In the genomic region with DNA sequence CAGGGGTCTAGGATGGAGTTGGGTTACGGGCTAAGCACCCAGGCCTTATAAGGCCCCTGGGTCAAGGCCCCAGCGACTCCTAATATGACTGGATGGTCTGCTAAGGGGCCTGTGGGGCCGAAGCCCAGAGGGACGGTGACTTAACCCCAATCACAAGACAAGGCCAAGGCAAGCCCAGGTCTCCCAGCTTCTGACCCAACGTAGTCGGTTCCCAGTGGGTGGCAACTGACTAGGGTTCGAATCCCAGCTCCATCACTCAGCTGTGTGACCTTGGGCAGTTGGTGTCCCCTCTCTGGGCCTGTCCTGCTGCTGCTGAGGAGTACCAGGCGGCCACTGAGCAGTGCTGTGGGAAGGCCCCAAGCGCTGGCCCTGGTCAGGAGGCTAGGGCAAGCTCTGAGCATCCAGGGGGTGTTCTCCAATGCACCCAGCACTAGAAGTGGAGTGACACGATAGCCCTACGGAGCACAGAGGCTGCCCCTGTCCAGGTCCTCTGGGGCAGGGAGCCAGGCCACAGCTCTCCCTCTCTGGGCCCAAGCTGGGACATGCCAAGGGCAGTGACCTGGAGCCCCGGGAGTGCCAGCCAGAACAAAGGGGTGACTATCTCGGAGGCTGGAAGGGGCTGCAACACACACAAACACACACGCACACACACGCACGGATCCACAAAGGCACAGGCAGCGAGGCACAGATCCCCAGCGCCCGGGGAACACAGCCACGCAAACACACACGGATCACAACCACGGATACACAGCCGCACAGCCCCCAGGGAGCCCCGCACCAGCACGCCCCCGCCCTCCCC, we compare ENCODE assay signal across 9 cellular contexts. TPM values are rescaled to one million over a fixed set of nuclear protein-coding genes. Genes with fewer than 3 reads are reported as not detected.
DNase-seq lines count a peak whose midpoint lies in the region; ATAC-seq and TF ChIP-seq lines count a peak whose summit lies in the region.
"Had no signal": no experiment of that assay in that cellular context is flagged by ENCODE, and none has a peak within 500 bp of the region (broad histone marks: within the 10 kb centered on the region; RNA-seq: fewer than 3 reads in every experiment).

No MANE protein-coding gene starts in this region.

- H3K4me3 Mint-ChIP-seq in activated T-cell treated with anti-CD3 and anti-CD28 coated beads, Interleukin-2, amount 50 U/mL, for 24 hours: peak overlapping the region; percentile 55

- peak overlapping the region; percentile 54 for H3K18ac ChIP-seq in mesendoderm (ENCODE audit: low read length)

- no peaks in the 10 kb centered on the region for H3K79me2 ChIP-seq in mesendoderm (ENCODE audit: control insufficient read depth, insufficient read depth, low read length)

- H3K27me3 Mint-ChIP-seq in activated T-cell treated with anti-CD3 and anti-CD28 coated beads, Interleukin-2, amount 50 U/mL, for 24 hours: peaks cover 6% of the 10 kb centered on the region

- no peak overlapping the region for H3K4ac ChIP-seq in mesendoderm (ENCODE audit: low read depth, low read length)

- H3K23ac ChIP-seq in mesendoderm (ENCODE audit: low read length): peak overlapping the region; percentile 98

- H3K4me1 ChIP-seq in mesendoderm (ENCODE audit: control insufficient read depth, low read depth, low read length) (no peaks in the 10 kb centered on the region), upper lobe of right lung (peaks cover 37% of the 10 kb centered on the region)

- intact Hi-C loops in dorsolateral prefrontal cortex (cut with DNase I): loop anchor here in 1 of 2 donors (5.0 kb wide), 1 partner anchor 40 kb away; a partner anchor contains a TSS
- intact Hi-C loops in upper lobe of right lung (cut with DNase I): no loop called here

- no peaks in the 10 kb centered on the region for H3K9me3 Mint-ChIP-seq in activated T-cell treated with anti-CD3 and anti-CD28 coated beads, Interleukin-2, amount 50 U/mL, for 24 hours

- peak overlapping the region; percentile 0 for H4K8ac ChIP-seq in mesendoderm (ENCODE audit: low read depth, low read length)

- H2BK15ac ChIP-seq in mesendoderm (replicated peaks; ENCODE audit: low read depth): no peak overlapping the region

- no peaks in the 10 kb centered on the region for H3K36me3 Mint-ChIP-seq in activated T-cell treated with anti-CD3 and anti-CD28 coated beads, Interleukin-2, amount 50 U/mL, for 24 hours (ENCODE audit: low read depth)

- no peak for DNase-seq in activated T-cell treated with anti-CD3 and anti-CD28 coated beads, Interleukin-2, amount 50 U/mL, for 24 hours
- DNase-seq in activated T-cell treated with anti-CD3 and anti-CD28 coated beads, Interleukin-2, amount 50 U/mL, for 1 hour: no peak
- DNase-seq in dorsolateral prefrontal cortex: peak in 3 of 10 donors; percentile 31 to 67 (median 48)
- DNase-seq in mesendoderm: no peak
- no peak for DNase-seq in upper lobe of right lung
- DNase-seq in SIG-M5 treated with dmso at 0.1 percent for 504 hours (lab: John Stamatoyannopoulos, UW; ENCODE audit: unreplicated experiment): no peak
- DNase-seq in stimulated activated naive CD4-positive, alpha-beta T cell treated with Interleukin-2 at 50 U/mL for 16 hours (lab: John Stamatoyannopoulos, UW): no peak
- DNase-seq: Karpas-422 had no signal

- H3K4me1 Mint-ChIP-seq in activated T-cell treated with anti-CD3 and anti-CD28 coated beads, Interleukin-2, amount 50 U/mL, for 24 hours (ENCODE audit: low read depth): peaks cover 10% of the 10 kb centered on the region

- peak overlapping the region; percentile 78 for H3K4me2 ChIP-seq in mesendoderm (ENCODE audit: low read length)

- no peak for TF ChIP-seq CTCF in dorsolateral prefrontal cortex (IDR thresholded peaks at IDR 0.05 in 54 of 56, conservative IDR thresholded peaks at IDR 0.05 in 2 of 56; ENCODE audit: low read depth in 1 of 56, partially characterized antibody in 56 of 56)
- TF ChIP-seq CTCF in upper lobe of right lung (IDR thresholded peaks at IDR 0.05): no peak

- H3K36me3 ChIP-seq in mesendoderm (ENCODE audit: control insufficient read depth, insufficient read depth, low read length) (no peaks in the 10 kb centered on the region), upper lobe of right lung (peaks cover 15% of the 10 kb centered on the region)

- peak overlapping the region; percentile 38 for H2AK5ac ChIP-seq in mesendoderm (ENCODE audit: low read length)

- ATAC-seq in upper lobe of right lung: peak; percentile 17
- ATAC-seq in HG03565 (IDR thresholded peaks at IDR 0.05; ENCODE audit: unreplicated experiment): no peak

- peak overlapping the region; percentile 95 for H3K56ac ChIP-seq in mesendoderm (ENCODE audit: low read length)

- H3K9ac ChIP-seq in mesendoderm (ENCODE audit: low read length): peak overlapping the region; percentile 87

- H3K79me1 ChIP-seq in mesendoderm (ENCODE audit: low read length): no peaks in the 10 kb centered on the region

- H3K27ac Mint-ChIP-seq in activated T-cell treated with anti-CD3 and anti-CD28 coated beads, Interleukin-2, amount 50 U/mL, for 24 hours: peak overlapping the region; percentile 23

- H3K4me3 ChIP-seq in dorsolateral prefrontal cortex (peak overlapping the region; percentile 57 to 85 (median 73)), mesendoderm (ENCODE audit: low read length) (peak overlapping the region; percentile 26), upper lobe of right lung (peak overlapping the region; percentile 59)

- no peaks in the 10 kb centered on the region for H3K9me3 ChIP-seq in upper lobe of right lung

- H2BK5ac ChIP-seq in mesendoderm (ENCODE audit: low read length): no peak overlapping the region

- no peak overlapping the region for H2BK120ac ChIP-seq in mesendoderm (ENCODE audit: low read depth, low read length)

- no peak overlapping the region for H4K5ac ChIP-seq in mesendoderm (ENCODE audit: low read length)

- no CpG with 5 or more reads among the region's 26 CpGs for WGBS in mesendoderm (ENCODE audit: extremely low coverage, insufficient coverage, low lambda C conversion rate)

- H3K27me3 ChIP-seq in dorsolateral prefrontal cortex (no peaks in the 10 kb centered on the region), mesendoderm (ENCODE audit: insufficient read depth, low read length, poor library complexity) (no peaks in the 10 kb centered on the region), upper lobe of right lung (no peaks in the 10 kb centered on the region)

- H3K27ac ChIP-seq in dorsolateral prefrontal cortex (peak overlapping the region; percentile 49 to 93 (median 88)), mesendoderm (ENCODE audit: low read depth, low read length) (no peak overlapping the region), upper lobe of right lung (peak overlapping the region; percentile 69)

RNA-seq across cellular contexts. Expression of a gene that starts 0.5 kb away (rescaled TPM):
- total RNA-seq in dorsolateral prefrontal cortex (100 to 1,000 TPM in 108 of 120 experiments, 10 to 100 TPM in 12; 58.9 to 165 (median 129) TPM), upper lobe of right lung (158 TPM)
- polyA plus RNA-seq in mesendoderm (2013, experiment 1 of 2): 24.5 TPM
- polyA plus RNA-seq in mesendoderm (2013, experiment 2 of 2): 21.1 TPM

RNA-seq across cellular contexts. Expression of a gene that starts 22.4 kb away (rescaled TPM):
- total RNA-seq in dorsolateral prefrontal cortex: 100 to 1,000 TPM in 113 of 120 experiments, 10 to 100 TPM in 7; 52.7 to 225 (median 137) TPM
- polyA plus RNA-seq in mesendoderm (2013, experiment 1 of 2): 11.0 TPM
- 11.5 TPM for polyA plus RNA-seq in mesendoderm (2013, experiment 2 of 2)
- 94.7 TPM for total RNA-seq in upper lobe of right lung

RNA-seq across cellular contexts. Expression of a gene that starts 22.5 kb away (rescaled TPM):
- 10 to 100 TPM; 10.3 to 92.1 (median 25.6) TPM for total RNA-seq in dorsolateral prefrontal cortex
- 5.9 TPM for polyA plus RNA-seq in mesendoderm (2013, experiment 1 of 2)
- polyA plus RNA-seq in mesendoderm (2013, experiment 2 of 2): 5.4 TPM
- total RNA-seq in upper lobe of right lung: 322 TPM

RNA-seq across cellular contexts. Expression of a gene that starts 39.9 kb away (rescaled TPM):
- total RNA-seq in dorsolateral prefrontal cortex (10 to 100 TPM; 13.2 to 58.0 (median 23.6) TPM), upper lobe of right lung (58.8 TPM)
- 12.3 TPM for polyA plus RNA-seq in mesendoderm (2013, experiment 1 of 2)
- 14.4 TPM for polyA plus RNA-seq in mesendoderm (2013, experiment 2 of 2)

RNA-seq across cellular contexts. Expression of a gene that starts 53.6 kb away (rescaled TPM):
- 10 to 100 TPM in 5 of 120 experiments, 1 to 10 TPM in 115; 1.2 to 13.2 (median 5.0) TPM for total RNA-seq in dorsolateral prefrontal cortex
- 4.1 TPM for polyA plus RNA-seq in mesendoderm (2013, experiment 1 of 2)
- 3.5 TPM for polyA plus RNA-seq in mesendoderm (2013, experiment 2 of 2)
- 3.5 TPM for total RNA-seq in upper lobe of right lung
